9 cellular contexts compared by ENCODE assay signal in genomic region chr15:92884459-92884812, GRCh38. TPM values are rescaled to one million over a fixed set of nuclear protein-coding genes. Genes with fewer than 3 reads are reported as not detected.
DNase-seq lines count a peak whose midpoint lies in the region; ATAC-seq, FAIRE-seq and TF ChIP-seq lines count a peak whose summit lies in the region.
"Had no signal": no experiment of that assay in that cellular context is flagged by ENCODE, and none has a peak within 500 bp of the region (broad histone marks: within the 10 kb centered on the region; RNA-seq: fewer than 3 reads in every experiment).

No MANE protein-coding gene starts in this region.

- peak; percentile 55 for FAIRE-seq in astrocyte (lab: Jason Lieb, UNC)

- no peak for TF ChIP-seq CTCF in astrocyte (IDR thresholded peaks at IDR 0.05; ENCODE audit: insufficient read depth, low read depth, low read length)
- no peak for TF ChIP-seq CTCF in left lung (IDR thresholded peaks at IDR 0.05)

- intact Hi-C loops in left lung (cut with DNase I) = no loop called here

- peaks cover 54% of the 10 kb centered on the region for H3K4me1 Mint-ChIP-seq in activated T-cell treated with anti-CD3 and anti-CD28 coated beads, Interleukin-2, amount 50 U/mL, for 24 hours (ENCODE audit: low read depth)
- peaks cover 42% of the 10 kb centered on the region for H3K4me1 Mint-ChIP-seq in astrocyte (ENCODE audit: low read depth, unreplicated experiment)

- H3K36me3 Mint-ChIP-seq in activated T-cell treated with anti-CD3 and anti-CD28 coated beads, Interleukin-2, amount 50 U/mL, for 24 hours (ENCODE audit: low read depth) = peaks cover 58% of the 10 kb centered on the region
- H3K36me3 Mint-ChIP-seq in astrocyte (ENCODE audit: low read depth, unreplicated experiment) = peaks cover 26% of the 10 kb centered on the region

- ATAC-seq in left lung (no peak), HG02973 (IDR thresholded peaks at IDR 0.05; ENCODE audit: unreplicated experiment) (no peak), GM18867 (IDR thresholded peaks at IDR 0.05; ENCODE audit: unreplicated experiment) (no peak)

- peaks cover 43% of the 10 kb centered on the region for H4K20me1 ChIP-seq in astrocyte (ENCODE audit: insufficient read depth, low read length)

- 2% methylated on average over 5 of the region's 5 CpGs for WGBS in thymus

- DNase-seq in activated T-cell treated with anti-CD3 and anti-CD28 coated beads, Interleukin-2, amount 50 U/mL, for 24 hours = no peak
- no peak for DNase-seq in activated T-cell treated with anti-CD3 and anti-CD28 coated beads, Interleukin-2, amount 50 U/mL, for 1 hour
- no peak for DNase-seq in astrocyte (ENCODE audit: low read depth)
- no peak for DNase-seq in left lung
- DNase-seq in germinal center (ENCODE audit: low spot score) = no peak
- DNase-seq: GDM1 had no signal

- peak overlapping the region; percentile 100 for H3K4me3 ChIP-seq in astrocyte (ENCODE audit: insufficient read depth, low read depth, low read length)
- peak overlapping the region; percentile 78 to 79 for H3K4me3 ChIP-seq in left lung
- H3K4me3 ChIP-seq in thymus (ENCODE audit: low read length) = peak overlapping the region; percentile 98

- H3K4me2 ChIP-seq in astrocyte (ENCODE audit: low read length) = peak overlapping the region; percentile 85

- H3K79me2 ChIP-seq in astrocyte (ENCODE audit: insufficient read depth, low read length) = peaks cover 66% of the 10 kb centered on the region

- H3K27ac ChIP-seq in astrocyte (ENCODE audit: low read depth, low read length) = peak overlapping the region; percentile 86
- peak overlapping the region; percentile 100 for H3K27ac ChIP-seq in left lung
- H3K27ac ChIP-seq in thymus (ENCODE audit: low read depth) = peak overlapping the region; percentile 6

- H3K4me3 Mint-ChIP-seq in activated T-cell treated with anti-CD3 and anti-CD28 coated beads, Interleukin-2, amount 50 U/mL, for 24 hours = peak overlapping the region; percentile 96
- peak overlapping the region; percentile 94 for H3K4me3 Mint-ChIP-seq in astrocyte (ENCODE audit: unreplicated experiment)

- H3K27me3 ChIP-seq in astrocyte (ENCODE audit: insufficient read depth, low read length) = no peaks in the 10 kb centered on the region
- H3K27me3 ChIP-seq in left lung = no peaks in the 10 kb centered on the region
- no peaks in the 10 kb centered on the region for H3K27me3 ChIP-seq in thymus (ENCODE audit: control insufficient read depth, insufficient read depth)

- H3K36me3 ChIP-seq in astrocyte (ENCODE audit: insufficient read depth, low read length) (peaks cover 21% of the 10 kb centered on the region), left lung (peaks cover 0 to 31% of the 10 kb centered on the region in 2 donors), thymus (ENCODE audit: control insufficient read depth, insufficient read depth) (no peaks in the 10 kb centered on the region)

- H3K4me1 ChIP-seq in astrocyte (ENCODE audit: insufficient read depth, low read length) (peaks cover 24% of the 10 kb centered on the region), left lung (peaks cover 23 to 60% of the 10 kb centered on the region in 2 donors), thymus (ENCODE audit: control insufficient read depth, insufficient read depth, low read length) (peaks cover 19% of the 10 kb centered on the region)

- H2AFZ ChIP-seq in astrocyte (ENCODE audit: low read depth, low read length) = no peak overlapping the region

- H3K9ac ChIP-seq in astrocyte (ENCODE audit: low read length) = peak overlapping the region; percentile 99

- H3K27me3 Mint-ChIP-seq in activated T-cell treated with anti-CD3 and anti-CD28 coated beads, Interleukin-2, amount 50 U/mL, for 24 hours = no peaks in the 10 kb centered on the region
- H3K27me3 Mint-ChIP-seq in astrocyte (ENCODE audit: low read depth, unreplicated experiment) = no peaks in the 10 kb centered on the region

- peak overlapping the region; percentile 97 for H3K27ac Mint-ChIP-seq in activated T-cell treated with anti-CD3 and anti-CD28 coated beads, Interleukin-2, amount 50 U/mL, for 24 hours
- H3K27ac Mint-ChIP-seq in astrocyte (ENCODE audit: unreplicated experiment) = peak overlapping the region; percentile 99

- H3K9me3 ChIP-seq in astrocyte (ENCODE audit: insufficient read depth, low read depth, low read length) = no peaks in the 10 kb centered on the region
- no peaks in the 10 kb centered on the region for H3K9me3 ChIP-seq in left lung
- H3K9me3 ChIP-seq in thymus (ENCODE audit: control insufficient read depth) = no peaks in the 10 kb centered on the region

- no peaks in the 10 kb centered on the region for H3K9me3 Mint-ChIP-seq in activated T-cell treated with anti-CD3 and anti-CD28 coated beads, Interleukin-2, amount 50 U/mL, for 24 hours
- no peaks in the 10 kb centered on the region for H3K9me3 Mint-ChIP-seq in astrocyte (ENCODE audit: unreplicated experiment)

RNA-seq across cellular contexts. Expression of gene CHD2, which starts 15.7 kb away (rescaled TPM):
- total RNA-seq in astrocyte = 90.0 and 105 TPM in 2 replicates
- 100 to 1,000 TPM; 128 to 135 TPM for total RNA-seq in left lung
- 62.0 TPM for polyA plus RNA-seq in thymus

Comparison
In these comparisons a context has a peak if more than half of its experiments do, and no peak if none do; other contexts are left out.
1. H3K27ac ChIP-seq: peak in every context shown above with its lines; median percentile 100 in left lung; 86 in astrocyte; 6 in thymus.